8 cellular contexts compared by ENCODE assay signal in the genomic region with DNA sequence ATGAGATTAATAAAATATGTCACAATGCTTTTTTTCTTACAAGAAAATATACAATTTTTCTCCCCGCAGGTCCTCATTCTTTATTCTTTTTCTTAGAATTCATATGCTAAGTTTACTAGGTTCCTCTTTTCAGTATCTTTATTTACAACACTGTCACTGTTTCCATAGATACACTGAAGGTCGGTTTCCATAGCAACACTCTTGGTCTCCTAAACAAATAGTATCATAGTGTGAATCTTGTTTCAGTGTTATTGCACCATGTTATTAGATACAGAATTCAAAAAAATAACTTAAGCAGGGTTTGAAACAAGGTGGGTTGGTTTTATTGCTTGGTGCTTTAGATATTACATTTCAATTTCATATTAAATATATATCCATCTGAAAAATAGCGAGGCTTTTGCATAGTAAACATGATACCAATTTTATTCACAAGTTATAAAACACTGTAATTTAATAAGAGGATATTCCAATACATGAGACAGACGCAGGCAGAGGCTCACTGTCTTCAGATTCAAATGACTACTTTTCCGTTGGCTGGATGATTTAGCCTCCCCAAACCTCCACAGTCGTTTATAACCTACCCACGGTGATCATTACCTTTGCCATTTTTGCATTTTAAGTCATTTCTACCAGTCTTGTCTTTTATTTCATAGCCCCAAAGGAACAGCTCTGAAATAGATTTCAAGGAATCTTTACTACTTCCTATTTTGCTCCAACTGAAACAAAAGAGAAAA.
DNase-seq lines count a peak whose midpoint lies in the region; ATAC-seq, FAIRE-seq and TF ChIP-seq lines count a peak whose summit lies in the region.

No MANE protein-coding gene starts in this region.

- FAIRE-seq in bronchial epithelial cell (lab: Jason Lieb, UNC), result no peak

- no peak overlapping the region for H3K4me3 Mint-ChIP-seq in mesothelial cell of epicardium

- no peaks in the 10 kb centered on the region for H3K27me3 Mint-ChIP-seq in mesothelial cell of epicardium (ENCODE audit: low read depth)

- peaks cover 10% of the 10 kb centered on the region for H3K4me1 Mint-ChIP-seq in mesothelial cell of epicardium

- no peak overlapping the region for H3K4me3 ChIP-seq in bronchial epithelial cell (ENCODE audit: low read depth, low read length)

- no peaks in the 10 kb centered on the region for H3K27me3 ChIP-seq in bronchial epithelial cell (ENCODE audit: control insufficient read depth, insufficient read depth, low read length)

- peak overlapping the region; percentile 73 for H3K27ac Mint-ChIP-seq in mesothelial cell of epicardium

- TF ChIP-seq CTCF in bronchial epithelial cell (IDR thresholded peaks at IDR 0.05; ENCODE audit: insufficient read depth, low read length, severe bottlenecking), result no peak
- no peak for TF ChIP-seq CTCF in mesothelial cell of epicardium (IDR thresholded peaks at IDR 0.05; ENCODE audit: unreplicated experiment)

- no peaks in the 10 kb centered on the region for H3K36me3 ChIP-seq in bronchial epithelial cell (ENCODE audit: control insufficient read depth, insufficient read depth, low read length)

- no peaks in the 10 kb centered on the region for H3K36me3 Mint-ChIP-seq in mesothelial cell of epicardium

- DNase-seq in AG08395 (ENCODE audit: low spot score) (peak; percentile 36), NCI-H69 (lab: John Stamatoyannopoulos, UW) (peak; percentile 39), bronchial epithelial cell (ENCODE audit: low read depth) (peak; percentile 72), mesothelial cell of epicardium (ENCODE audit: low spot score in 2 of 2, unreplicated experiment in 2 of 2) (no peak), activated gamma-delta T cell treated with Interleukin-2 at 50 U/mL for 16 hours (no peak), SK-N-DZ (ENCODE audit: low spot score) (no peak)

- ATAC-seq in GM18517 (IDR thresholded peaks at IDR 0.05; ENCODE audit: unreplicated experiment) (peak; percentile 77), HG02973 (IDR thresholded peaks at IDR 0.05; ENCODE audit: unreplicated experiment) (peak; percentile 69)

- no peaks in the 10 kb centered on the region for H3K9me3 Mint-ChIP-seq in mesothelial cell of epicardium

Comparison
In these comparisons a context has a peak if more than half of its experiments do, and no peak if none do; other contexts are left out.
1. DNase-seq: peak in AG08395 (single experiment), NCI-H69 (single experiment) and bronchial epithelial cell (single experiment); none in mesothelial cell of epicardium (0 of 2), activated gamma-delta T cell treated with Interleukin-2 at 50 U/mL for 16 hours (single experiment) and SK-N-DZ (single experiment).